Comparison of ENCODE assay signal across 9 cellular contexts in the genomic region with DNA sequence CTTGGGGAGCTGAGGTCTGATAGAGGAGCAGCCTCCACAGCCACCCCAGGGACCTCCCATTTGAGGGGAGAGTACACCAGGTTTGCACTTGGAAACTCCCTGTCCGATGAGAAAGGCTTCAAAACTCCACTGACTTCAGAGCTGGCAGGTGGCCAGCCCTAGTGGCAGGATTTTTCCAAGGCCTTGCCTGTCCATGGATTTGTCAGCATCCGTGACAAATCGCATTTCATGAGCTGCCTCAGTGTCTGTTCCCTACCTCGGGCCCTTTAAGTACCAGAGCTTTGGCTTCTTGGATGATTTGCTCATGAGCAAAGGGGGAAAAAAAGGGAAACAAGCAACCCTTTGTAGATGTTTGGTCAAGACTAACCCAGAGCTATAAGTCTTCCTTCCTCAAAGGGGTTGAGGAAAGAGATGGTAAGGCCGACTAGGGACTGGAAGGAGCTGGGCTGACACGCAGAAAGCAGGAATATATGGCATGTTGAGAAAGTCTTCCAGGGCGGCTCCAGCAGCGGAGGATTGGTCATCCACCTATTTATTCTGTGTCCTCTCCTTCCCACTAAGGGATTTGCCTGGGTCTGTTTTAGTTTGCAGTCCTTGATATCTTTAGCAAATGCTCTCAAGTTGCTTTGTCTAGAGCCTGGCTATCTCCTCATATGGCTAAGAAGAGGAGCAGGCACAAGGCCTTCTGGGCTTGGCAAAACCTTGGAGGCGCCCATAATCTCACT. TPM values are rescaled to one million over a fixed set of nuclear protein-coding genes. Genes with fewer than 3 reads are reported as not detected.
DNase-seq lines count a peak whose midpoint lies in the region; ATAC-seq, FAIRE-seq and TF ChIP-seq lines count a peak whose summit lies in the region.
"Had no signal": no experiment of that assay in that cellular context is flagged by ENCODE, and none has a peak within 500 bp of the region (broad histone marks: within the 10 kb centered on the region; RNA-seq: fewer than 3 reads in every experiment).

No MANE protein-coding gene starts in this region.

- intact Hi-C loops in head of caudate nucleus (cut with DNase I) (loop anchor here (5.0 kb wide), 1 partner anchor 158 kb away; the partner anchor contains the start of gene USP48), psoas muscle (cut with DNase I) (loop anchor here in 1 of 2 donors (5.0 kb wide), 1 partner anchor 38 kb away; no protein-coding TSS in a partner anchor), Caco-2 (cut with micrococcal nuclease; ENCODE audit: unreplicated experiment) (loop anchor here (5.0 kb wide), 1 partner anchor 38 kb away; no protein-coding TSS in a partner anchor)

- FAIRE-seq in TTC549 (lab: Jason Lieb, UNC): peak; percentile 97

- H3K27ac Mint-ChIP-seq in nephron progenitor cell (no peak overlapping the region), Caco-2 (ENCODE audit: unreplicated experiment) (no peak overlapping the region), glutamatergic neuron (ENCODE audit: unreplicated experiment) (no peak overlapping the region)
- H3K27ac Mint-ChIP-seq: stimulated activated naive B cell treated with anti-CD40 and anti-IgM and Interleukin-4, amounts not matched to agents 10 μg/mL and 1 μg/mL and 100 μg/mL, for 72 hours had no signal

- H3K27me3 Mint-ChIP-seq in nephron progenitor cell (ENCODE audit: low read depth, poor library complexity): peaks cover 14% of the 10 kb centered on the region
- H3K27me3 Mint-ChIP-seq in Caco-2 (ENCODE audit: insufficient read depth, unreplicated experiment): no peaks in the 10 kb centered on the region
- peaks cover 8% of the 10 kb centered on the region for H3K27me3 Mint-ChIP-seq in glutamatergic neuron (ENCODE audit: unreplicated experiment)

- peak; percentile 44 for TF ChIP-seq CTCF in psoas muscle (IDR thresholded peaks at IDR 0.05)
- TF ChIP-seq CTCF in nephron progenitor cell (IDR thresholded peaks at IDR 0.05): no peak
- no peak for TF ChIP-seq CTCF in Caco-2 (IDR thresholded peaks at IDR 0.05; ENCODE audit: insufficient read depth in 1 of 2, low read depth in 1 of 2, low read length in 1 of 2, severe bottlenecking in 1 of 2, unreplicated experiment in 1 of 2)
- TF ChIP-seq CTCF in glutamatergic neuron (IDR thresholded peaks at IDR 0.05; ENCODE audit: partially characterized antibody, unreplicated experiment): no peak

- H3K36me3 Mint-ChIP-seq in nephron progenitor cell (ENCODE audit: low read depth): no peaks in the 10 kb centered on the region
- H3K36me3 Mint-ChIP-seq in Caco-2 (ENCODE audit: insufficient read depth, unreplicated experiment): peaks cover 24% of the 10 kb centered on the region
- no peaks in the 10 kb centered on the region for H3K36me3 Mint-ChIP-seq in glutamatergic neuron (ENCODE audit: unreplicated experiment)
- H3K36me3 Mint-ChIP-seq: stimulated activated naive B cell treated with anti-CD40 and anti-IgM and Interleukin-4, amounts not matched to agents 10 μg/mL and 1 μg/mL and 100 μg/mL, for 72 hours had no signal

- H3K27ac ChIP-seq in psoas muscle: peak overlapping the region; percentile 69

- peak; percentile 42 to 68 (median 63) for ATAC-seq in psoas muscle

- H3K9me3 ChIP-seq in psoas muscle: no peaks in the 10 kb centered on the region
- no peaks in the 10 kb centered on the region for H3K9me3 ChIP-seq in Caco-2

- no peak overlapping the region for H3K4me3 ChIP-seq in psoas muscle
- H3K4me3 ChIP-seq in Caco-2 (ENCODE audit: low read depth, low read length): no peak overlapping the region

- BruUV-seq in Caco-2 (replicated peaks; lab: Mats Ljungman, UMichigan): no TSS peak

- H3K27me3 ChIP-seq in psoas muscle (ENCODE audit: insufficient read depth in 3 of 3, low read length in 2 of 3) (no peaks in the 10 kb centered on the region), Caco-2 (replicated peaks; ENCODE audit: control insufficient read depth, insufficient read depth, low read length) (no peaks in the 10 kb centered on the region)

- POLR2A ChIA-PET in Caco-2 (lab: Charles Lee): interaction anchor here (0.8 kb wide), 1 partner anchor 9 kb away, joined by 3 read pairs; no protein-coding TSS in a partner anchor

- no peaks in the 10 kb centered on the region for H3K9me3 Mint-ChIP-seq in nephron progenitor cell
- no peaks in the 10 kb centered on the region for H3K9me3 Mint-ChIP-seq in Caco-2 (ENCODE audit: unreplicated experiment)
- H3K9me3 Mint-ChIP-seq in glutamatergic neuron (ENCODE audit: unreplicated experiment): peaks cover 4% of the 10 kb centered on the region
- H3K9me3 Mint-ChIP-seq: stimulated activated naive B cell treated with anti-CD40 and anti-IgM and Interleukin-4, amounts not matched to agents 10 μg/mL and 1 μg/mL and 100 μg/mL, for 72 hours had no signal

- CTCF ChIA-PET in Caco-2 (lab: Charles Lee): no interaction called here

- H3K4me1 ChIP-seq in psoas muscle (peaks cover 30% of the 10 kb centered on the region), Caco-2 (peaks cover 41% of the 10 kb centered on the region)

- DNase-seq in NCI-H510A treated with DMSO at 0.1 percent for 48 hours (lab: John Stamatoyannopoulos, UW): peak; percentile 21
- DNase-seq in NCI-H510A (lab: John Stamatoyannopoulos, UW): no peak
- peak in 41 of 42 donors; percentile 35 to 88 (median 66) for DNase-seq in head of caudate nucleus
- peak; percentile 92 to 94 for DNase-seq in psoas muscle
- no peak for DNase-seq in nephron progenitor cell
- no peak for DNase-seq in Caco-2
- no peak for DNase-seq in glutamatergic neuron
- DNase-seq: stimulated activated naive B cell treated with anti-CD40 and anti-IgM and Interleukin-4, amounts not matched to agents 10 μg/mL and 1 μg/mL and 100 μg/mL, for 72 hours had no signal

- peaks cover 77% of the 10 kb centered on the region for H3K4me1 Mint-ChIP-seq in nephron progenitor cell
- peaks cover 45% of the 10 kb centered on the region for H3K4me1 Mint-ChIP-seq in Caco-2 (ENCODE audit: low read depth, unreplicated experiment)
- peaks cover 7% of the 10 kb centered on the region for H3K4me1 Mint-ChIP-seq in glutamatergic neuron (ENCODE audit: low read depth, unreplicated experiment)

- H3K4me3 Mint-ChIP-seq in nephron progenitor cell (no peak overlapping the region), Caco-2 (ENCODE audit: unreplicated experiment) (no peak overlapping the region), glutamatergic neuron (ENCODE audit: unreplicated experiment) (no peak overlapping the region)
- H3K4me3 Mint-ChIP-seq: stimulated activated naive B cell treated with anti-CD40 and anti-IgM and Interleukin-4, amounts not matched to agents 10 μg/mL and 1 μg/mL and 100 μg/mL, for 72 hours had no signal

- H3K36me3 ChIP-seq in psoas muscle (ENCODE audit: insufficient read depth in 1 of 2, low read depth in 1 of 2) (no peaks in the 10 kb centered on the region), Caco-2 (ENCODE audit: control insufficient read depth, insufficient read depth, low read length) (no peaks in the 10 kb centered on the region)

- 24 to 32% (median 27%) methylated on average over 9 of the region's 9 CpGs for WGBS in psoas muscle, 3 donors

RNA-seq across cellular contexts. Expression of gene HSPG2, which starts 2.7 kb away (rescaled TPM):
- 100 to 1,000 TPM; 102 to 168 (median 135) TPM for total RNA-seq in psoas muscle
- 10 to 100 TPM; 24.5 to 74.8 (median 43.8) TPM for polyA plus RNA-seq in psoas muscle
- total RNA-seq in Caco-2 (2022): 234 and 237 TPM in 2 replicates
- 3.3 TPM for total RNA-seq in glutamatergic neuron (ENCODE audit: unreplicated experiment)

RNA-seq across cellular contexts. Expression of gene CELA3B, which starts 37.0 kb away (rescaled TPM):
- total RNA-seq in psoas muscle: 1 to 10 TPM in 1 of 4 donors, under 1 TPM in 1, not detected in 2; 0.42 to 1.7 TPM
- polyA plus RNA-seq in psoas muscle: under 1 TPM; 0.09 to 0.64 (median 0.24) TPM
- not detected in 2 replicates for total RNA-seq in Caco-2 (2022)
- not detected for total RNA-seq in glutamatergic neuron (ENCODE audit: unreplicated experiment)

Comparison
In these comparisons a context has a peak if more than half of its experiments do, and no peak if none do; other contexts are left out.
1. DNase-seq: peak in NCI-H510A treated with DMSO at 0.1 percent for 48 hours (single experiment), head of caudate nucleus (41 of 42) and psoas muscle (2 of 2); none in NCI-H510A (single experiment), nephron progenitor cell (single experiment), Caco-2 (0 of 2) and glutamatergic neuron (single experiment).
2. RNA of gene HSPG2, which starts 2.7 kb away (total RNA-seq): 234 to 237 TPM in Caco-2 and 102 to 168 TPM in psoas muscle; 3.3 TPM in glutamatergic neuron (single experiment); every median in the first group is over 10 times any median in the second.